Comparison of ENCODE assay signal across 19 cellular contexts in the genomic region with DNA sequence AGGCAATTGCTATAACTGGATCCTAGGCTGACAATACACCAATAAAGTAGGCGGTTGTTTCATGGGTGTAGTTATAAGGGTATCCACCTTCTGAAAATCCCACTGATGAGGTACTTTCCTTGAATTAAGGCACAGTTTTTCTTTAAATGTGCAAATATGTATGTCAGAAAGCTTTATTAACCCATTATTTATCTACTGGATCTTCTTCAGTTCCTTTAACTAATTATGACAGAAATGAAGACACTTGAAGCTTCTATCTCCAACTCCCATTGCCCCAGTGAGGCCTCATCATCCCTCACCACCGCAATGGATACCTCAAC.
A peak's percentile ranks its signal among the peaks of the same experiment; 100 is the strongest.
DNase-seq lines count a peak whose midpoint lies in the region; ATAC-seq and TF ChIP-seq lines count a peak whose summit lies in the region.
"Had no signal": no experiment of that assay in that cellular context is flagged by ENCODE, and none has a peak within 500 bp of the region (broad histone marks: within the 10 kb centered on the region; RNA-seq: fewer than 3 reads in every experiment).

No MANE protein-coding gene starts in this region.

- intact Hi-C loops in Caco-2 (cut with micrococcal nuclease; ENCODE audit: unreplicated experiment) = no loop called here

- no peaks in the 10 kb centered on the region for H3K36me3 Mint-ChIP-seq in activated naive CD8-positive, alpha-beta T cell treated with anti-CD3 and anti-CD28 coated beads, Interleukin-2, amount 50 U/mL, for 24 hours (ENCODE audit: low read depth)
- H3K36me3 Mint-ChIP-seq in activated naive CD8-positive, alpha-beta T cell treated with anti-CD3 and anti-CD28 coated beads for 36 hours = no peaks in the 10 kb centered on the region
- H3K36me3 Mint-ChIP-seq in activated T-helper 17 cell treated with anti-CD3 and anti-CD28 coated beads, Interleukin-2, amount 50 U/mL, for 72 hours (ENCODE audit: low read depth) = no peaks in the 10 kb centered on the region
- no peaks in the 10 kb centered on the region for H3K36me3 Mint-ChIP-seq in Caco-2 (ENCODE audit: insufficient read depth, unreplicated experiment)

- POLR2A ChIA-PET in Caco-2 (lab: Charles Lee) = no interaction called here

- H3K9me3 Mint-ChIP-seq in activated naive CD8-positive, alpha-beta T cell treated with anti-CD3 and anti-CD28 coated beads, Interleukin-2, amount 50 U/mL, for 24 hours = no peaks in the 10 kb centered on the region
- H3K9me3 Mint-ChIP-seq in activated naive CD8-positive, alpha-beta T cell treated with anti-CD3 and anti-CD28 coated beads for 36 hours = no peaks in the 10 kb centered on the region
- H3K9me3 Mint-ChIP-seq in activated T-helper 17 cell treated with anti-CD3 and anti-CD28 coated beads, Interleukin-2, amount 50 U/mL, for 72 hours = no peaks in the 10 kb centered on the region
- H3K9me3 Mint-ChIP-seq in Caco-2 (ENCODE audit: unreplicated experiment) = no peaks in the 10 kb centered on the region
- H3K9me3 Mint-ChIP-seq: CD4-positive, alpha-beta T cell; T-helper 1 cell treated with Interleukin-12 subunit alpha and Interleukin-12 subunit beta and Interleukin-4 antibody, amounts not matched to agents 30 μg/mL and 1 μg/mL, for 36 hours had no signal

- H3K27me3 Mint-ChIP-seq in activated naive CD8-positive, alpha-beta T cell treated with anti-CD3 and anti-CD28 coated beads, Interleukin-2, amount 50 U/mL, for 24 hours = no peaks in the 10 kb centered on the region
- H3K27me3 Mint-ChIP-seq in activated naive CD8-positive, alpha-beta T cell treated with anti-CD3 and anti-CD28 coated beads for 36 hours = no peaks in the 10 kb centered on the region
- peaks cover 3% of the 10 kb centered on the region for H3K27me3 Mint-ChIP-seq in activated T-helper 17 cell treated with anti-CD3 and anti-CD28 coated beads, Interleukin-2, amount 50 U/mL, for 72 hours
- no peaks in the 10 kb centered on the region for H3K27me3 Mint-ChIP-seq in Caco-2 (ENCODE audit: insufficient read depth, unreplicated experiment)
- H3K27me3 Mint-ChIP-seq: CD4-positive, alpha-beta T cell had no signal

- H3K4me3 Mint-ChIP-seq in activated naive CD8-positive, alpha-beta T cell treated with anti-CD3 and anti-CD28 coated beads, Interleukin-2, amount 50 U/mL, for 24 hours = no peak overlapping the region
- no peak overlapping the region for H3K4me3 Mint-ChIP-seq in activated naive CD8-positive, alpha-beta T cell treated with anti-CD3 and anti-CD28 coated beads for 36 hours
- H3K4me3 Mint-ChIP-seq in activated T-helper 17 cell treated with anti-CD3 and anti-CD28 coated beads, Interleukin-2, amount 50 U/mL, for 72 hours = peak overlapping the region; percentile 4
- H3K4me3 Mint-ChIP-seq in Caco-2 (ENCODE audit: unreplicated experiment) = no peak overlapping the region
- H3K4me3 Mint-ChIP-seq: CD4-positive, alpha-beta T cell; T-helper 1 cell treated with Interleukin-12 subunit alpha and Interleukin-12 subunit beta and Interleukin-4 antibody, amounts not matched to agents 30 μg/mL and 1 μg/mL, for 36 hours had no signal

- H3K36me3 ChIP-seq in Caco-2 (ENCODE audit: control insufficient read depth, insufficient read depth, low read length) = no peaks in the 10 kb centered on the region
- H3K36me3 ChIP-seq: SJCRH30 had no signal

- CTCF ChIA-PET in Caco-2 (lab: Charles Lee) = no interaction called here

- no peak overlapping the region for H3K27ac Mint-ChIP-seq in activated naive CD8-positive, alpha-beta T cell treated with anti-CD3 and anti-CD28 coated beads, Interleukin-2, amount 50 U/mL, for 24 hours
- no peak overlapping the region for H3K27ac Mint-ChIP-seq in activated naive CD8-positive, alpha-beta T cell treated with anti-CD3 and anti-CD28 coated beads for 36 hours
- H3K27ac Mint-ChIP-seq in activated T-helper 17 cell treated with anti-CD3 and anti-CD28 coated beads, Interleukin-2, amount 50 U/mL, for 72 hours = no peak overlapping the region
- H3K27ac Mint-ChIP-seq in Caco-2 (ENCODE audit: unreplicated experiment) = no peak overlapping the region
- H3K27ac Mint-ChIP-seq: CD4-positive, alpha-beta T cell; T-helper 1 cell treated with Interleukin-12 subunit alpha and Interleukin-12 subunit beta and Interleukin-4 antibody, amounts not matched to agents 30 μg/mL and 1 μg/mL, for 36 hours had no signal

- DNase-seq in activated naive CD8-positive, alpha-beta T cell treated with anti-CD3 and anti-CD28 coated beads, Interleukin-2, amount 50 U/mL, for 24 hours = no peak
- DNase-seq in activated naive CD8-positive, alpha-beta T cell treated with anti-CD3 and anti-CD28 coated beads for 36 hours = no peak
- DNase-seq in mucosa of gallbladder (ENCODE audit: low spot score) (no peak), Caco-2 (no peak)
- no peak for DNase-seq in activated effector memory CD4-positive, alpha-beta T cell treated with anti-CD3 and anti-CD28 coated beads, Interleukin-2, amount 50 U/mL, for 16 hours
- DNase-seq: CD4-positive, alpha-beta T cell; DMS53; IMR-90; NCI-H1417 treated with DMSO at 0.1 percent for 48 hours; NCI-H187 treated with DMSO at 0.1 percent for 48 hours; NCI-H2227 treated with DMSO at 0.1 percent for 48 hours; NCI-H510A treated with DMSO at 0.1 percent for 48 hours; NCI-H82; SJCRH30 had no signal

- no peak for TF ChIP-seq CTCF in Caco-2 (IDR thresholded peaks at IDR 0.05; ENCODE audit: insufficient read depth in 1 of 2, low read depth in 1 of 2, low read length in 1 of 2, severe bottlenecking in 1 of 2, unreplicated experiment in 1 of 2)

- no peak overlapping the region for H3K4me3 ChIP-seq in Caco-2 (ENCODE audit: low read depth, low read length)
- H3K4me3 ChIP-seq: SJCRH30 had no signal

- H3K9me3 ChIP-seq in Caco-2 = no peaks in the 10 kb centered on the region
- H3K9me3 ChIP-seq: SJCRH30 had no signal

- no TSS peak for BruUV-seq in Caco-2 (replicated peaks; lab: Mats Ljungman, UMichigan)

- peak; percentile 36 for ATAC-seq in activated naive CD8-positive, alpha-beta T cell treated with anti-CD3 and anti-CD28 coated beads, Interleukin-2, amount 50 U/mL, for 24 hours
- ATAC-seq in HG02759 (IDR thresholded peaks at IDR 0.05; ENCODE audit: unreplicated experiment) (peak; percentile 9), GM18498 (IDR thresholded peaks at IDR 0.05; ENCODE audit: unreplicated experiment) (no peak)
- ATAC-seq in activated T-helper 17 cell treated with anti-CD3 and anti-CD28 coated beads, Interleukin-2, amount 50 U/mL, for 72 hours (replicated peaks) = no peak
- ATAC-seq: Panc1 had no signal

- H3K4me1 Mint-ChIP-seq in activated naive CD8-positive, alpha-beta T cell treated with anti-CD3 and anti-CD28 coated beads, Interleukin-2, amount 50 U/mL, for 24 hours = peaks cover 48% of the 10 kb centered on the region
- H3K4me1 Mint-ChIP-seq in activated naive CD8-positive, alpha-beta T cell treated with anti-CD3 and anti-CD28 coated beads for 36 hours = peaks cover 54% of the 10 kb centered on the region
- H3K4me1 Mint-ChIP-seq in activated T-helper 17 cell treated with anti-CD3 and anti-CD28 coated beads, Interleukin-2, amount 50 U/mL, for 72 hours = peaks cover 20% of the 10 kb centered on the region
- no peaks in the 10 kb centered on the region for H3K4me1 Mint-ChIP-seq in Caco-2 (ENCODE audit: low read depth, unreplicated experiment)

- no peaks in the 10 kb centered on the region for H3K27me3 ChIP-seq in Caco-2 (replicated peaks; ENCODE audit: control insufficient read depth, insufficient read depth, low read length)
- H3K27me3 ChIP-seq: SJCRH30 had no signal

- no peaks in the 10 kb centered on the region for H3K4me1 ChIP-seq in Caco-2
- H3K4me1 ChIP-seq: SJCRH30 had no signal

Comparison
In these comparisons a context has a peak if more than half of its experiments do, and no peak if none do; other contexts are left out.
1. ATAC-seq: peak in activated naive CD8-positive, alpha-beta T cell treated with anti-CD3 and anti-CD28 coated beads, Interleukin-2, amount 50 U/mL, for 24 hours (single experiment) and HG02759 (single experiment); none in activated T-helper 17 cell treated with anti-CD3 and anti-CD28 coated beads, Interleukin-2, amount 50 U/mL, for 72 hours (single experiment) and GM18498 (single experiment).